ENCODE assay signal across 1 cellular context in genomic region chr16:72991645-72992044, GRCh38.
TF ChIP-seq lines count a peak whose summit lies in the region.

No MANE protein-coding gene starts in this region.

TF ChIP-seq in IMR-90, 13 proteins besides CTCF, POLR2A, EP300 and RAD21 (continued from another document):
- TF ChIP-seq USF2 (IDR thresholded peaks at IDR 0.05; ENCODE audit: low read depth, low read length) (no peak), NFE2L2 (IDR thresholded peaks at IDR 0.05; ENCODE audit: low read depth, low read length) (no peak), ELK1 (IDR thresholded peaks at IDR 0.05; ENCODE audit: borderline replicate concordance, low read depth, low read length) (no peak), FOS (IDR thresholded peaks at IDR 0.05; ENCODE audit: low read depth, low read length) (no peak), RFX5 (IDR thresholded peaks at IDR 0.05; ENCODE audit: low read depth, low read length) (no peak), CHD1 (IDR thresholded peaks at IDR 0.05; ENCODE audit: low read depth, low read length) (no peak)
